In genomic region chr16:54171855-54172537, GRCh38 we compare ENCODE assay signal across 9 cellular contexts.
DNase-seq lines count a peak whose midpoint lies in the region; ATAC-seq and TF ChIP-seq lines count a peak whose summit lies in the region.
"Had no signal": no experiment of that assay in that cellular context is flagged by ENCODE, and none has a peak within 500 bp of the region (broad histone marks: within the 10 kb centered on the region; RNA-seq: fewer than 3 reads in every experiment).

No MANE protein-coding gene starts in this region.

- DNase-seq in GDM1 (lab: John Stamatoyannopoulos, UW): peak; percentile 5
- DNase-seq in NCI-H2196 (lab: John Stamatoyannopoulos, UW; ENCODE audit: unreplicated experiment): peak; percentile 11
- DNase-seq in dedifferentiated amniotic fluid mesenchymal stem cell (ENCODE audit: extremely low spot score): peak; percentile 56
- DNase-seq in progenitor cell of endocrine pancreas (ENCODE audit: low spot score, unreplicated experiment): no peak
- DNase-seq in activated T-helper 1 cell treated with anti-CD3 and anti-CD28 coated beads, Interleukin-12 subunit alpha, Interleukin-12 subunit beta, Interleukin-2, Interleukin-4 antibody, amounts not matched to agents 30 ng/mL and 10 ng/mL and 1 ng/mL, durations not matched to agents 14 hours and 24 hours and 36 hours (ENCODE audit: low spot score): no peak
- no peak for DNase-seq in ascending aorta (ENCODE audit: low spot score in 2 of 2)
- DNase-seq: transverse colon had no signal

- TF ChIP-seq CTCF in progenitor cell of endocrine pancreas (IDR thresholded peaks at IDR 0.05; ENCODE audit: unreplicated experiment): no peak
- no peak for TF ChIP-seq CTCF in ascending aorta (IDR thresholded peaks at IDR 0.05)

- no peaks in the 10 kb centered on the region for H3K36me3 ChIP-seq in ascending aorta
- H3K36me3 ChIP-seq: transverse colon had no signal

- H3K4me1 Mint-ChIP-seq in progenitor cell of endocrine pancreas (ENCODE audit: low read depth): peaks cover 60% of the 10 kb centered on the region
- H3K4me1 Mint-ChIP-seq in activated T-helper 1 cell treated with anti-CD3 and anti-CD28 coated beads, Interleukin-12 subunit alpha, Interleukin-12 subunit beta, Interleukin-2, Interleukin-4 antibody, amounts not matched to agents 30 ng/mL and 10 ng/mL and 1 ng/mL, durations not matched to agents 14 hours and 24 hours and 36 hours (ENCODE audit: low read depth): no peaks in the 10 kb centered on the region

- H3K27me3 ChIP-seq in ascending aorta: no peaks in the 10 kb centered on the region

- H3K27ac ChIP-seq in ascending aorta: no peak overlapping the region
- H3K27ac ChIP-seq: transverse colon had no signal

- H3K36me3 Mint-ChIP-seq in progenitor cell of endocrine pancreas (ENCODE audit: insufficient read depth): no peaks in the 10 kb centered on the region
- H3K36me3 Mint-ChIP-seq in activated T-helper 1 cell treated with anti-CD3 and anti-CD28 coated beads, Interleukin-12 subunit alpha, Interleukin-12 subunit beta, Interleukin-2, Interleukin-4 antibody, amounts not matched to agents 30 ng/mL and 10 ng/mL and 1 ng/mL, durations not matched to agents 14 hours and 24 hours and 36 hours (ENCODE audit: low read depth): no peaks in the 10 kb centered on the region
- H3K36me3 Mint-ChIP-seq: memory B cell had no signal

- peaks cover 15% of the 10 kb centered on the region for H3K27me3 Mint-ChIP-seq in progenitor cell of endocrine pancreas
- H3K27me3 Mint-ChIP-seq in activated T-helper 1 cell treated with anti-CD3 and anti-CD28 coated beads, Interleukin-12 subunit alpha, Interleukin-12 subunit beta, Interleukin-2, Interleukin-4 antibody, amounts not matched to agents 30 ng/mL and 10 ng/mL and 1 ng/mL, durations not matched to agents 14 hours and 24 hours and 36 hours (ENCODE audit: insufficient read depth): peaks cover 21% of the 10 kb centered on the region

- H3K9me3 ChIP-seq in ascending aorta: no peaks in the 10 kb centered on the region
- H3K9me3 ChIP-seq: transverse colon had no signal

- H3K27ac Mint-ChIP-seq in progenitor cell of endocrine pancreas: peak overlapping the region; percentile 93
- H3K27ac Mint-ChIP-seq in activated T-helper 1 cell treated with anti-CD3 and anti-CD28 coated beads, Interleukin-12 subunit alpha, Interleukin-12 subunit beta, Interleukin-2, Interleukin-4 antibody, amounts not matched to agents 30 ng/mL and 10 ng/mL and 1 ng/mL, durations not matched to agents 14 hours and 24 hours and 36 hours: no peak overlapping the region
- H3K27ac Mint-ChIP-seq: memory B cell had no signal

- no peaks in the 10 kb centered on the region for H3K4me1 ChIP-seq in ascending aorta

- no peak for ATAC-seq in HG03280 (IDR thresholded peaks at IDR 0.05; ENCODE audit: unreplicated experiment)

- H3K4me3 ChIP-seq in ascending aorta: no peak overlapping the region
- H3K4me3 ChIP-seq: transverse colon had no signal

- intact Hi-C loops in activated T-helper 1 cell treated with anti-CD3 and anti-CD28 coated beads, Interleukin-12 subunit alpha, Interleukin-12 subunit beta, Interleukin-2, Interleukin-4 antibody, amounts not matched to agents 30 ng/mL and 10 ng/mL and 1 ng/mL, durations not matched to agents 14 hours and 24 hours and 36 hours (cut with micrococcal nuclease): no loop called here
- intact Hi-C loops in ascending aorta (cut with DNase I): no loop called here

- H3K4me3 Mint-ChIP-seq in progenitor cell of endocrine pancreas (ENCODE audit: low read depth): peak overlapping the region; percentile 59
- H3K4me3 Mint-ChIP-seq in activated T-helper 1 cell treated with anti-CD3 and anti-CD28 coated beads, Interleukin-12 subunit alpha, Interleukin-12 subunit beta, Interleukin-2, Interleukin-4 antibody, amounts not matched to agents 30 ng/mL and 10 ng/mL and 1 ng/mL, durations not matched to agents 14 hours and 24 hours and 36 hours: no peak overlapping the region
- H3K4me3 Mint-ChIP-seq: memory B cell had no signal

- no peaks in the 10 kb centered on the region for H3K9me3 Mint-ChIP-seq in progenitor cell of endocrine pancreas (ENCODE audit: low read depth)
- H3K9me3 Mint-ChIP-seq in activated T-helper 1 cell treated with anti-CD3 and anti-CD28 coated beads, Interleukin-12 subunit alpha, Interleukin-12 subunit beta, Interleukin-2, Interleukin-4 antibody, amounts not matched to agents 30 ng/mL and 10 ng/mL and 1 ng/mL, durations not matched to agents 14 hours and 24 hours and 36 hours: no peaks in the 10 kb centered on the region

Comparison
In these comparisons a context has a peak if more than half of its experiments do, and no peak if none do; other contexts are left out.
1. DNase-seq: peak in GDM1 (single experiment), NCI-H2196 (single experiment) and dedifferentiated amniotic fluid mesenchymal stem cell (single experiment); none in progenitor cell of endocrine pancreas (single experiment), activated T-helper 1 cell treated with anti-CD3 and anti-CD28 coated beads, Interleukin-12 subunit alpha, Interleukin-12 subunit beta, Interleukin-2, Interleukin-4 antibody, amounts not matched to agents 30 ng/mL and 10 ng/mL and 1 ng/mL, durations not matched to agents 14 hours and 24 hours and 36 hours (single experiment) and ascending aorta (0 of 2).